9 cellular contexts compared by ENCODE assay signal in genomic region chr2:63544017-63544627, GRCh38. TPM values are rescaled to one million over a fixed set of nuclear protein-coding genes. Genes with fewer than 3 reads are reported as not detected.
DNase-seq lines count a peak whose midpoint lies in the region; ATAC-seq and TF ChIP-seq lines count a peak whose summit lies in the region.
"Had no signal": no experiment of that assay in that cellular context is flagged by ENCODE, and none has a peak within 500 bp of the region (broad histone marks: within the 10 kb centered on the region; RNA-seq: fewer than 3 reads in every experiment).

No MANE protein-coding gene starts in this region.

- H3K27ac ChIP-seq in PC-9: no peak overlapping the region

- H3K27me3 Mint-ChIP-seq in WTC11 (ENCODE audit: low read depth): no peaks in the 10 kb centered on the region

- no peaks in the 10 kb centered on the region for H3K9me2 ChIP-seq in PC-9 (ENCODE audit: insufficient read depth)

- no peaks in the 10 kb centered on the region for H3K79me2 ChIP-seq in PC-9 (ENCODE audit: low read depth)

- BruUV-seq in PC-9 (replicated peaks; lab: Mats Ljungman, UMichigan): no TSS peak

- intact Hi-C loops in PC-9 (cut with micrococcal nuclease; ENCODE audit: unreplicated experiment): loop anchor here (2.0 to 5.0 kb wide), 2 partner anchors 757 to 1622 kb away; no protein-coding TSS in a partner anchor

- no peak overlapping the region for H3K4me3 Mint-ChIP-seq in WTC11

- no peak overlapping the region for H3K4me2 ChIP-seq in PC-9

- CTCF ChIA-PET in AG04449 (lab: Yijun Ruan, JAX) (interaction anchor here (0.8 to 1.3 kb wide), 4 partner anchors 9 to 25 kb away, joined by 4 to 7 read pairs (median 4); no protein-coding TSS in a partner anchor), PC-9 (lab: Charles Lee) (no interaction called here), WTC11 (lab: Charles Lee) (interaction anchor here (0.5 to 1.1 kb wide), 5 partner anchors 9 to 104 kb away, joined by 3 to 5 read pairs (median 4); no protein-coding TSS in a partner anchor)

- no peak for DNase-seq in AG04449 (ENCODE audit: low read depth, low spot score)
- no peak for DNase-seq in PC-9
- DNase-seq in fibroblast of pulmonary artery (ENCODE audit: low read depth): peak; percentile 30
- no peak for DNase-seq in WTC11 (ENCODE audit: low spot score)
- no peak for DNase-seq in medulla oblongata (ENCODE audit: extremely low spot score)
- DNase-seq in NOMO-1 treated with dmso at 0.1 percent for 144 hours (lab: John Stamatoyannopoulos, UW; ENCODE audit: unreplicated experiment): no peak
- DNase-seq: T-helper 1 cell had no signal

- H3K4me1 ChIP-seq in PC-9 (replicated peaks; ENCODE audit: insufficient read depth): no peaks in the 10 kb centered on the region

- no peak overlapping the region for H3K27ac Mint-ChIP-seq in WTC11

- H3K4me3 ChIP-seq in AG04449 (ENCODE audit: low read depth, low read length) (no peak overlapping the region), PC-9 (no peak overlapping the region), fibroblast of pulmonary artery (replicated peaks; ENCODE audit: low read depth, low read length) (no peak overlapping the region)

- H3K9me3 Mint-ChIP-seq in WTC11: no peaks in the 10 kb centered on the region

- H3K4me1 Mint-ChIP-seq in WTC11: peaks cover 4% of the 10 kb centered on the region

- POLR2A ChIA-PET in AG04449 (lab: Yijun Ruan, JAX) (no interaction called here), PC-9 (lab: Charles Lee; ENCODE audit: unreplicated experiment) (no interaction called here), WTC11 (lab: Charles Lee) (interaction anchor here (0.6 kb wide), 1 partner anchor 1132 kb away, joined by 3 read pairs; no protein-coding TSS in a partner anchor)

- no peak overlapping the region for H2AFZ ChIP-seq in PC-9

- TF ChIP-seq CTCF in AG04449 (IDR thresholded peaks at IDR 0.05; ENCODE audit: insufficient read depth, low read length, missing control alignments): peak; percentile 19
- peak; percentile 43 for TF ChIP-seq CTCF in GM12873 (IDR thresholded peaks at IDR 0.05; ENCODE audit: insufficient read depth, low read depth, low read length, missing control alignments)
- TF ChIP-seq CTCF in PC-9 (conservative IDR thresholded peaks at IDR 0.05): peak; percentile 78
- peak; percentile 60 for TF ChIP-seq CTCF in fibroblast of pulmonary artery (IDR thresholded peaks at IDR 0.05; ENCODE audit: low read length, missing control alignments)
- no peak for TF ChIP-seq CTCF in WTC11 (IDR thresholded peaks at IDR 0.05)

- H3F3A ChIP-seq in PC-9 (ENCODE audit: insufficient read depth, low read depth): no peaks in the 10 kb centered on the region

- no peaks in the 10 kb centered on the region for H3K27me3 ChIP-seq in PC-9 (ENCODE audit: insufficient read depth, low read depth)

- no peaks in the 10 kb centered on the region for H3K9me3 ChIP-seq in PC-9 (ENCODE audit: insufficient read depth, low read depth)

- no peaks in the 10 kb centered on the region for H4K20me1 ChIP-seq in PC-9 (ENCODE audit: insufficient read depth)

- H3K36me3 ChIP-seq in PC-9 (ENCODE audit: low read depth): no peaks in the 10 kb centered on the region

- H3K36me3 Mint-ChIP-seq in WTC11: no peaks in the 10 kb centered on the region

- ATAC-seq in GM18517 (IDR thresholded peaks at IDR 0.05; ENCODE audit: unreplicated experiment): no peak
- ATAC-seq in WTC11: no peak

TF ChIP-seq in WTC11, 78 proteins besides CTCF, POLR2A, EP300 and RAD21 (continues in another document):
- TF ChIP-seq ZNF532 (CRISPR knock-in tag; IDR thresholded peaks at IDR 0.05; ENCODE audit: borderline replicate concordance) (no peak), FOXP4 (CRISPR knock-in tag; IDR thresholded peaks at IDR 0.05) (no peak), ZNF317 (CRISPR knock-in tag; IDR thresholded peaks at IDR 0.05; ENCODE audit: borderline replicate concordance, low read depth) (no peak), TEAD1 (CRISPR knock-in tag; IDR thresholded peaks at IDR 0.05) (no peak), SMAD3 (CRISPR knock-in tag; IDR thresholded peaks at IDR 0.05; ENCODE audit: borderline replicate concordance) (no peak), RORB (CRISPR knock-in tag; IDR thresholded peaks at IDR 0.05) (no peak), ZNF263 (CRISPR knock-in tag; IDR thresholded peaks at IDR 0.05; ENCODE audit: low read depth) (no peak), SMAD4 (CRISPR knock-in tag; IDR thresholded peaks at IDR 0.05) (no peak), NR2C2 (CRISPR knock-in tag; IDR thresholded peaks at IDR 0.05) (no peak), ZNF512 (CRISPR knock-in tag; IDR thresholded peaks at IDR 0.05; ENCODE audit: borderline replicate concordance) (no peak), USF2 (CRISPR knock-in tag; IDR thresholded peaks at IDR 0.05) (no peak), IRF1 (CRISPR knock-in tag; IDR thresholded peaks at IDR 0.05) (no peak)

RNA-seq across cellular contexts. Expression of gene WDPCP, which starts 44.2 kb away (rescaled TPM):
- 15.2 and 15.5 TPM in 2 replicates for total RNA-seq in PC-9 (2021)
- total RNA-seq in WTC11 (2021): 7.3 to 11.6 TPM (median 10.9 TPM) in 3 replicates

RNA-seq across cellular contexts. Expression of gene MDH1, which starts 44.6 kb away (rescaled TPM):
- total RNA-seq in PC-9 (2021) (157 and 162 TPM in 2 replicates), WTC11 (2021) (255 to 268 TPM (median 259 TPM) in 3 replicates)
